In genomic region chr4:30617836-30618235, GRCh38 we compare ENCODE assay signal across 20 cellular contexts.
DNase-seq lines count a peak whose midpoint lies in the region; ATAC-seq, FAIRE-seq and TF ChIP-seq lines count a peak whose summit lies in the region.
"Had no signal": no experiment of that assay in that cellular context is flagged by ENCODE, and none has a peak within 500 bp of the region (broad histone marks: within the 10 kb centered on the region; RNA-seq: fewer than 3 reads in every experiment).

No MANE protein-coding gene starts in this region.

- TF ChIP-seq CTCF in bronchial epithelial cell (IDR thresholded peaks at IDR 0.05; ENCODE audit: insufficient read depth, low read length, severe bottlenecking) (no peak), foreskin keratinocyte (conservative IDR thresholded peaks at IDR 0.05) (no peak)

- 17 to 52% (median 36%) methylated on average over 2 of the region's 2 CpGs for WGBS in small intestine, 3 donors

- H3K27ac Mint-ChIP-seq in activated naive CD4-positive, alpha-beta T cell treated with anti-CD3 and anti-CD28 coated beads, Interleukin-2, amount 10 ng/mL, durations not matched to agents 7 days and 5 days: no peak overlapping the region
- H3K27ac Mint-ChIP-seq: CD4-positive, alpha-beta memory T cell had no signal

- ATAC-seq in foreskin keratinocyte: no peak
- ATAC-seq: A549 had no signal

- H3K4me1 Mint-ChIP-seq in activated naive CD4-positive, alpha-beta T cell treated with anti-CD3 and anti-CD28 coated beads, Interleukin-2, amount 10 ng/mL, durations not matched to agents 7 days and 5 days: no peaks in the 10 kb centered on the region
- H3K4me1 Mint-ChIP-seq: CD4-positive, alpha-beta memory T cell had no signal

- CTCF ChIA-PET in activated naive CD4-positive, alpha-beta T cell treated with anti-CD3 and anti-CD28 coated beads, Interleukin-2, amount 10 ng/mL, durations not matched to agents 7 days and 5 days (lab: Charles Lee): no interaction called here

- H3K36me3 ChIP-seq in bronchial epithelial cell (ENCODE audit: control insufficient read depth, insufficient read depth, low read length) (no peaks in the 10 kb centered on the region), small intestine (ENCODE audit: control insufficient read depth in 2 of 2, insufficient read depth in 2 of 2, low read length in 2 of 2) (no peaks in the 10 kb centered on the region)
- H3K36me3 ChIP-seq: HAP-1 had no signal

- H3K36me3 Mint-ChIP-seq in activated naive CD4-positive, alpha-beta T cell treated with anti-CD3 and anti-CD28 coated beads, Interleukin-2, amount 10 ng/mL, durations not matched to agents 7 days and 5 days: no peaks in the 10 kb centered on the region
- H3K36me3 Mint-ChIP-seq: CD4-positive, alpha-beta memory T cell had no signal

- H3K27ac ChIP-seq in foreskin keratinocyte (peak overlapping the region; percentile 68), small intestine (ENCODE audit: low read depth in 1 of 2, low read length in 1 of 2) (no peak overlapping the region)
- H3K27ac ChIP-seq: A549 had no signal

- no peaks in the 10 kb centered on the region for H3K9me3 Mint-ChIP-seq in activated naive CD4-positive, alpha-beta T cell treated with anti-CD3 and anti-CD28 coated beads, Interleukin-2, amount 10 ng/mL, durations not matched to agents 7 days and 5 days

- no peaks in the 10 kb centered on the region for H3K9me3 ChIP-seq in small intestine (ENCODE audit: control insufficient read depth, low read depth)
- H3K9me3 ChIP-seq: A549, HAP-1 had no signal

- H3K27me3 Mint-ChIP-seq in activated naive CD4-positive, alpha-beta T cell treated with anti-CD3 and anti-CD28 coated beads, Interleukin-2, amount 10 ng/mL, durations not matched to agents 7 days and 5 days: no peaks in the 10 kb centered on the region
- H3K27me3 Mint-ChIP-seq: CD4-positive, alpha-beta memory T cell had no signal

- no peak overlapping the region for H3K4me3 Mint-ChIP-seq in activated naive CD4-positive, alpha-beta T cell treated with anti-CD3 and anti-CD28 coated beads, Interleukin-2, amount 10 ng/mL, durations not matched to agents 7 days and 5 days
- H3K4me3 Mint-ChIP-seq: CD4-positive, alpha-beta memory T cell had no signal

- peak; percentile 58 for DNase-seq in bronchial epithelial cell (ENCODE audit: low read depth)
- DNase-seq in foreskin keratinocyte: peak; percentile 68
- DNase-seq in small intestine: peak; percentile 37
- no peak for DNase-seq in NCI-H1436 treated with DMSO at 0.1 percent for 48 hours (lab: John Stamatoyannopoulos, UW)
- no peak for DNase-seq in activated naive CD4-positive, alpha-beta T cell treated with anti-CD3 and anti-CD28 coated beads, Interleukin-2, amount 10 ng/mL, durations not matched to agents 7 days and 5 days
- no peak for DNase-seq in GDM1 (lab: John Stamatoyannopoulos, UW)
- DNase-seq: 8988T; ACHN; AML-193; C1 segment of cervical spinal cord; Calu3; CD4-positive, alpha-beta memory T cell; COR-L47; DMS53; DMS79 treated with DMSO at 0.1 percent for 48 hours; GOT3 had no signal

- H3K4me1 ChIP-seq in foreskin keratinocyte: no peaks in the 10 kb centered on the region
- no peaks in the 10 kb centered on the region for H3K4me1 ChIP-seq in small intestine (ENCODE audit: control insufficient read depth in 2 of 2, insufficient read depth in 1 of 2, low read depth in 1 of 2, low read length in 1 of 2)
- H3K4me1 ChIP-seq: A549, HAP-1 had no signal

- FAIRE-seq in bronchial epithelial cell (lab: Jason Lieb, UNC) (no peak), small intestine (lab: Jason Lieb, UNC) (no peak)
- FAIRE-seq: A549, GM12892, H54 had no signal

- H3K27me3 ChIP-seq in bronchial epithelial cell (ENCODE audit: control insufficient read depth, insufficient read depth, low read length) (no peaks in the 10 kb centered on the region), foreskin keratinocyte (no peaks in the 10 kb centered on the region), small intestine (ENCODE audit: control insufficient read depth in 2 of 2, insufficient read depth in 2 of 2, low read length in 2 of 2) (no peaks in the 10 kb centered on the region)

- H3K4me3 ChIP-seq in bronchial epithelial cell (ENCODE audit: low read depth, low read length) (no peak overlapping the region), small intestine (ENCODE audit: low read depth in 1 of 2, low read length in 2 of 2) (no peak overlapping the region)
- H3K4me3 ChIP-seq: A549, HAP-1 had no signal

Comparison
In these comparisons a context has a peak if more than half of its experiments do, and no peak if none do; other contexts are left out.
1. DNase-seq: peak in bronchial epithelial cell (single experiment), foreskin keratinocyte (2 of 2) and small intestine (single experiment); none in NCI-H1436 treated with DMSO at 0.1 percent for 48 hours (single experiment), activated naive CD4-positive, alpha-beta T cell treated with anti-CD3 and anti-CD28 coated beads, Interleukin-2, amount 10 ng/mL, durations not matched to agents 7 days and 5 days (single experiment) and GDM1 (single experiment).